8 cellular contexts compared by ENCODE assay signal in the genomic region with DNA sequence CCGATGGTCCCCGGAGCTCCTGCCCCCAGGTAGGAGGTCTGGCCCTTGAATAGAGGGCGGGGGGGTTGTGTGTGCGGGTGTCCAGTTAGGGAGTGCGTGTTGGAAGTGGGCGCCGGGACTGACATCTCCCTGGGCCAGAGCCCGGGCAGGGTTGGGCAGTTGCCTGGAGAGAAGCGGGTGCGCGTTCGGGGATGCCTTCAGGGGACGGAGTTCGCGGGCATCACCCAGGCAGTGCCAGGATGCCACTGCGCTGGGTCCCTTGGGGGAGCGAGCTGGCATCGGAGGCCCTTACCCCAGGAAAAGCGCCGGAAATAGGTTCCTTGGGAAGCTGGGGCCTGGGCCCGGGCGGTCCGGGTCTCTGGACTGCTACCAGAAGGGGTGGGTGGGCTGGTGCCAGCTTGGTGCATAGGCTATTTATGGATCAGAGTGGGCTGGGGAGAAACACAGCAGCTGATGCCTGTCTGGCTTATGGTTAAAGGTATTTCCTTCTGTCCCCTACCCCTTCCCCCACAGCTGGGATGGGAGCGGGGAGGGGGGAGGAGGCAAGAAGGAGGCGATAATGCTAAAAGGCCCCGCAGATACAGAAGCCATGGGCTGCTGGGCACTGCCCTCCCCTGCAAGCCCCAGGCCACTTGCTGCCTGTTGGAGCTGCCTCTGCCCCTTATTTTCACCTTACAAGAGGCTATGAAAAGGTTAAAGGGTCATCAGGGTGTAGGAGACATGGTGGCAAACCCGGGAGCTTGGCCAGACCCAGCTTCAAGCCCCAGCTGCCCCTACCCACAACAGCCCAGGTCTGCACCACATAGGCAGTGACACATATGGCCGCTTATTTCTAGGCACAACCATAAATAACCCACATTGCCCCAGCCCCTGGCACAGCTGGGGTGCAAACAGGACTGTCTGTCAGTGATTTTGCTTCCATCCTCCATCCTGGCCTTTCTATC. TPM values are rescaled to one million over a fixed set of nuclear protein-coding genes. Genes with fewer than 3 reads are reported as not detected.
A peak's percentile ranks its signal among the peaks of the same experiment; 100 is the strongest.
DNase-seq lines count a peak whose midpoint lies in the region; ATAC-seq and TF ChIP-seq lines count a peak whose summit lies in the region.

No MANE protein-coding gene starts in this region.

- no peak overlapping the region for H3K27ac Mint-ChIP-seq in activated naive CD4-positive, alpha-beta T cell treated with anti-CD3 and anti-CD28 coated beads, Interleukin-2, amount 50 U/mL, for 24 hours

- no TSS peak for BruUV-seq in mammary epithelial cell (replicated peaks; lab: Mats Ljungman, UMichigan)

- no peak overlapping the region for H3K18ac ChIP-seq in mesendoderm (ENCODE audit: low read length)

- CTCF ChIA-PET in mammary epithelial cell (lab: Charles Lee; ENCODE audit: low non-redundant PET) = no interaction called here

- H2AK5ac ChIP-seq in mesendoderm (ENCODE audit: low read length) = no peak overlapping the region

- no peaks in the 10 kb centered on the region for H3K9me3 Mint-ChIP-seq in activated naive CD4-positive, alpha-beta T cell treated with anti-CD3 and anti-CD28 coated beads, Interleukin-2, amount 50 U/mL, for 24 hours

- in situ Hi-C loops in mammary epithelial cell (cut with MboI; ENCODE audit: low sequenced_read_pairs in 2 of 2) = loop anchor here in 1 of 2 donors (10.0 kb wide), 1 partner anchor 138 kb away; no protein-coding TSS in a partner anchor

- intact Hi-C loops in mammary epithelial cell (cut with micrococcal nuclease) (no loop called here), tibial artery (cut with DNase I; ENCODE audit: low total_unique reads) (no loop called here)

- H2BK5ac ChIP-seq in mesendoderm (ENCODE audit: low read length) = no peak overlapping the region

- H2BK120ac ChIP-seq in mesendoderm (ENCODE audit: low read depth, low read length) = no peak overlapping the region

- no peak overlapping the region for H3K23ac ChIP-seq in mesendoderm (ENCODE audit: low read length)

- peaks cover 5% of the 10 kb centered on the region for H3K4me1 Mint-ChIP-seq in activated naive CD4-positive, alpha-beta T cell treated with anti-CD3 and anti-CD28 coated beads, Interleukin-2, amount 50 U/mL, for 24 hours

- no peak for ATAC-seq in GM18858 (IDR thresholded peaks at IDR 0.05; ENCODE audit: unreplicated experiment)
- ATAC-seq in HG03442 (IDR thresholded peaks at IDR 0.05; ENCODE audit: unreplicated experiment) = no peak

- H3K27me3 ChIP-seq in mammary epithelial cell (ENCODE audit: insufficient read depth, low read length) (peaks cover 8% of the 10 kb centered on the region), mesendoderm (ENCODE audit: insufficient read depth, low read length, poor library complexity) (no peaks in the 10 kb centered on the region), tibial artery (peaks cover 0 to 40% of the 10 kb centered on the region in 2 donors)

- peaks cover 4% of the 10 kb centered on the region for H3K4me1 ChIP-seq in mammary epithelial cell (ENCODE audit: insufficient read depth, low read length)
- H3K4me1 ChIP-seq in mesendoderm (ENCODE audit: control insufficient read depth, low read depth, low read length) = no peaks in the 10 kb centered on the region
- peaks cover 0 to 18% (median 12%) of the 10 kb centered on the region in 4 donors for H3K4me1 ChIP-seq in tibial artery

- 20% methylated on average over 15 of the region's 28 CpGs for WGBS in mammary epithelial cell (ENCODE audit: low coverage, missing lambda C conversion rate)
- no CpG with 5 or more reads among the region's 28 CpGs for WGBS in mesendoderm (ENCODE audit: extremely low coverage, insufficient coverage, low lambda C conversion rate)

- H3K9me3 ChIP-seq in mammary epithelial cell (replicated peaks; ENCODE audit: insufficient read depth, low read length) (no peaks in the 10 kb centered on the region), tibial artery (no peaks in the 10 kb centered on the region)

- no peaks in the 10 kb centered on the region for H3K79me2 ChIP-seq in mammary epithelial cell (ENCODE audit: insufficient read depth, low read length)
- H3K79me2 ChIP-seq in mesendoderm (ENCODE audit: control insufficient read depth, insufficient read depth, low read length) = no peaks in the 10 kb centered on the region

- no peak overlapping the region for H2BK15ac ChIP-seq in mesendoderm (replicated peaks; ENCODE audit: low read depth)

- H4K8ac ChIP-seq in mesendoderm (ENCODE audit: low read depth, low read length) = no peak overlapping the region

- no peak overlapping the region for H4K5ac ChIP-seq in mesendoderm (ENCODE audit: low read length)

- H3K36me3 ChIP-seq in mammary epithelial cell (ENCODE audit: insufficient read depth, low read length) = no peaks in the 10 kb centered on the region
- no peaks in the 10 kb centered on the region for H3K36me3 ChIP-seq in mesendoderm (ENCODE audit: control insufficient read depth, insufficient read depth, low read length)
- H3K36me3 ChIP-seq in tibial artery = no peaks in the 10 kb centered on the region

- H3K9ac ChIP-seq in mammary epithelial cell (ENCODE audit: insufficient read depth, low read length) (no peak overlapping the region), mesendoderm (ENCODE audit: low read length) (peak overlapping the region; percentile 27)

- H3K27me3 Mint-ChIP-seq in activated naive CD4-positive, alpha-beta T cell treated with anti-CD3 and anti-CD28 coated beads, Interleukin-2, amount 50 U/mL, for 24 hours = peaks cover 11% of the 10 kb centered on the region

- dilution Hi-C loops in mammary epithelial cell (cut with HindIII; ENCODE audit: low sequenced_read_pairs) = no loop called here

- H3K27ac ChIP-seq in mammary epithelial cell (ENCODE audit: insufficient read depth, low read depth, low read length) (no peak overlapping the region), mesendoderm (ENCODE audit: low read depth, low read length) (no peak overlapping the region), tibial artery (no peak overlapping the region)

- peak overlapping the region; percentile 72 for H2AFZ ChIP-seq in mammary epithelial cell (ENCODE audit: low read depth, low read length)

- peak overlapping the region; percentile 45 for H3K4me3 Mint-ChIP-seq in activated naive CD4-positive, alpha-beta T cell treated with anti-CD3 and anti-CD28 coated beads, Interleukin-2, amount 50 U/mL, for 24 hours

- H3K56ac ChIP-seq in mesendoderm (ENCODE audit: low read length) = peak overlapping the region; percentile 58

- no peak for DNase-seq in activated naive CD4-positive, alpha-beta T cell treated with Interleukin-2 at 50 U/mL for 16 hours
- DNase-seq in mammary epithelial cell = no peak
- DNase-seq in mesendoderm = no peak
- DNase-seq in tibial artery = no peak
- no peak for DNase-seq in NCI-H2081 (lab: John Stamatoyannopoulos, UW)

- TF ChIP-seq CTCF in mammary epithelial cell (conservative IDR thresholded peaks at IDR 0.05 in 1 of 2, IDR thresholded peaks at IDR 0.05 in 1 of 2; ENCODE audit: extremely low read depth in 1 of 2, insufficient read depth in 1 of 2, low read depth in 1 of 2, low read length in 2 of 2) (no peak), tibial artery (IDR thresholded peaks at IDR 0.05) (no peak)

- H3K36me3 Mint-ChIP-seq in activated naive CD4-positive, alpha-beta T cell treated with anti-CD3 and anti-CD28 coated beads, Interleukin-2, amount 50 U/mL, for 24 hours = no peaks in the 10 kb centered on the region

- H3K4ac ChIP-seq in mesendoderm (ENCODE audit: low read depth, low read length) = no peak overlapping the region

- H3K4me3 ChIP-seq in mammary epithelial cell (replicated peaks in 1 of 3; ENCODE audit: insufficient read depth in 1 of 3, low read depth in 2 of 3, low read length in 3 of 3) = peak overlapping the region in 2 of 3 experiments; percentile 36 to 44
- peak overlapping the region; percentile 10 for H3K4me3 ChIP-seq in mesendoderm (ENCODE audit: low read length)
- H3K4me3 ChIP-seq in tibial artery = peak overlapping the region; percentile 18 to 39

- H3K4me2 ChIP-seq in mammary epithelial cell (ENCODE audit: insufficient read depth, low read depth, low read length) (peak overlapping the region; percentile 92), mesendoderm (ENCODE audit: low read length) (peak overlapping the region; percentile 45)

- no peaks in the 10 kb centered on the region for H3K79me1 ChIP-seq in mesendoderm (ENCODE audit: low read length)

- H4K20me1 ChIP-seq in mammary epithelial cell (ENCODE audit: insufficient read depth, low read length) = no peaks in the 10 kb centered on the region

RNA-seq across cellular contexts. Expression of a gene that starts 0.6 kb away (rescaled TPM):
- not detected for total RNA-seq in mammary epithelial cell
- polyA plus RNA-seq in mammary epithelial cell = 0.02 TPM
- polyA minus RNA-seq in mammary epithelial cell = not detected
- 4.6 TPM for polyA plus RNA-seq in mesendoderm (2013, experiment 1 of 2)
- 4.7 TPM for polyA plus RNA-seq in mesendoderm (2013, experiment 2 of 2)

RNA-seq across cellular contexts. Expression of a gene that starts 40.6 kb away (rescaled TPM):
- total RNA-seq in mammary epithelial cell = 1,000 to 10,000 TPM; 1,172 to 2,003 TPM
- polyA plus RNA-seq in mammary epithelial cell = 4,560 TPM
- polyA minus RNA-seq in mammary epithelial cell = 1,685 TPM
- 2,316 TPM for polyA plus RNA-seq in mesendoderm (2013, experiment 1 of 2)
- 2,311 TPM for polyA plus RNA-seq in mesendoderm (2013, experiment 2 of 2)
